Comparison of ENCODE assay signal across 30 cellular contexts in the genomic region with DNA sequence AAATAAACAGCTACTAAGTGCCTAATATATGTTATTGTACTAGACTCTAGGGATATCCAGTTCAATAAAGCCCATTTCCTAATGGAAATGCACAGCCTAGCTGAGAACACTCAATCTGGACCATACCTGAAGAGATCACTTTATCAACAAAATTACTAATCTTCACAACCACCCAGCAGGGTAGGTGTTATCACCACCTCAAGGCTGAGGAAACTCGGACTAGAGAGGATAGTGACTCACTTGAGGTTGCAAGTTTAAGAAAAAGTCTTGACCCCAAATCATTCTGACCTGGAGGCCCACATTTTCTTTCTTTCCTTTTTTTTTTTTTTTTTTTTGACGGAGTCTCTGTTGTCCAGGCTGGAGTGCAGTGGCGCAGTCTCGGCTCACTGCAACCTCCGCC.
"Had no signal": no experiment of that assay in that cellular context is flagged by ENCODE, and none has a peak within 500 bp of the region (broad histone marks: within the 10 kb centered on the region; RNA-seq: fewer than 3 reads in every experiment).

No MANE protein-coding gene starts in this region.

- H3K4me3 ChIP-seq: neural progenitor cell, ovary, psoas muscle, right lobe of liver, sigmoid colon, suprapubic skin, testis, tibial artery, transverse colon, upper lobe of right lung, uterus had no signal

- H3K27me3 ChIP-seq: neural progenitor cell, ovary, right lobe of liver, sigmoid colon, suprapubic skin, testis, tibial artery, upper lobe of right lung, uterus had no signal

- H3K4me2 ChIP-seq: neural progenitor cell had no signal

- H3K9me3 ChIP-seq: ovary, psoas muscle, right lobe of liver, sigmoid colon, suprapubic skin, testis, tibial artery, transverse colon, upper lobe of right lung, uterus had no signal

- H3K27ac ChIP-seq: neural progenitor cell, ovary, parathyroid adenoma, psoas muscle, right lobe of liver, sigmoid colon, suprapubic skin, testis, tibial artery, transverse colon, upper lobe of right lung, uterus had no signal

- ATAC-seq: natural killer cell; psoas muscle; right cardiac atrium; right lobe of liver; stimulated activated memory B cell treated with anti-CD40 and anti-IgM and Interleukin-4, amounts not matched to agents 10 μg/mL and 1 μg/mL and 100 μg/mL, for 72 hours; stimulated activated naive CD8-positive, alpha-beta T cell treated with anti-CD3 and anti-CD28 coated beads, Interleukin-15, amount 100 ng/mL, for 72 hours; stimulated activated naive CD8-positive, alpha-beta T cell treated with anti-CD3 and anti-CD28 coated beads, Interleukin-15, Interleukin-2, amounts not matched to agents 100 U/mL and 50 U/mL, for 24 hours; upper lobe of right lung had no signal

- H3K27ac Mint-ChIP-seq: natural killer cell; nephron; progenitor cell of endocrine pancreas; stimulated activated memory B cell treated with anti-CD40 and anti-IgM and Interleukin-4, amounts not matched to agents 10 μg/mL and 1 μg/mL and 100 μg/mL, for 72 hours; stimulated activated naive CD8-positive, alpha-beta T cell treated with anti-CD3 and anti-CD28 coated beads, Interleukin-15, amount 100 ng/mL, for 72 hours; type B pancreatic cell had no signal

- H3K36me3 Mint-ChIP-seq: natural killer cell; neural progenitor cell; stimulated activated memory B cell treated with anti-CD40 and anti-IgM and Interleukin-4, amounts not matched to agents 10 μg/mL and 1 μg/mL and 100 μg/mL, for 72 hours; type B pancreatic cell had no signal

- DNase-seq: natural killer cell; occipital lobe; ovary; posterior cingulate gyrus; psoas muscle; right cardiac atrium; right lobe of liver; sigmoid colon; small intestine; stimulated activated CD4-positive, alpha-beta T cell treated with anti-CD3 and anti-CD28 coated beads, Interleukin-15, amount 100 ng/mL, for 24 hours; stimulated activated CD4-positive, alpha-beta T cell treated with anti-CD3 and anti-CD28 coated beads, Interleukin-2, amount 100 ng/mL, for 24 hours; stimulated activated CD4-positive, alpha-beta T cell treated with anti-CD3 and anti-CD28 coated beads, Interleukin-2, amount 100 ng/mL, for 48 hours; stimulated activated CD4-positive, alpha-beta T cell treated with anti-CD3 and anti-CD28 coated beads, Interleukin-4, amount 100 ng/mL, for 4 hours; stimulated activated CD8-positive, alpha-beta memory T cell treated with anti-CD3 and anti-CD28 coated beads, Interleukin-4, amount 100 ng/mL, for 48 hours; stimulated activated naive CD4-positive, alpha-beta T cell; stimulated activated naive CD8-positive, alpha-beta T cell treated with anti-CD3 and anti-CD28 coated beads, Interleukin-15, amount 100 ng/mL, for 72 hours; stimulated activated naive CD8-positive, alpha-beta T cell treated with anti-CD3 and anti-CD28 coated beads, Interleukin-15, Interleukin-2, amounts not matched to agents 100 U/mL and 50 U/mL, for 24 hours; substantia nigra; testis; tibial artery; transverse colon; upper lobe of right lung; uterus had no signal

- H3K79me2 ChIP-seq: parathyroid adenoma had no signal

- H3K4me3 Mint-ChIP-seq: natural killer cell; neural progenitor cell; stimulated activated memory B cell treated with anti-CD40 and anti-IgM and Interleukin-4, amounts not matched to agents 10 μg/mL and 1 μg/mL and 100 μg/mL, for 72 hours; stimulated activated naive CD8-positive, alpha-beta T cell treated with anti-CD3 and anti-CD28 coated beads, Interleukin-15, amount 100 ng/mL, for 72 hours; type B pancreatic cell had no signal

- H3K9ac ChIP-seq: neural progenitor cell, parathyroid adenoma had no signal

- H3K4me1 ChIP-seq: testis, uterus had no signal

- H3K36me3 ChIP-seq: neural progenitor cell, ovary, right lobe of liver, sigmoid colon, suprapubic skin, tibial artery, transverse colon, upper lobe of right lung, uterus had no signal

- H3K9me3 Mint-ChIP-seq: natural killer cell; nephron; neural progenitor cell; stimulated activated memory B cell treated with anti-CD40 and anti-IgM and Interleukin-4, amounts not matched to agents 10 μg/mL and 1 μg/mL and 100 μg/mL, for 72 hours; stimulated activated naive CD8-positive, alpha-beta T cell treated with anti-CD3 and anti-CD28 coated beads, Interleukin-15, amount 100 ng/mL, for 72 hours; type B pancreatic cell had no signal

- H2AFZ ChIP-seq: neural progenitor cell, parathyroid adenoma had no signal

- FAIRE-seq: small intestine had no signal
